Comparison of ENCODE assay signal across 20 cellular contexts in genomic region chr10:28710227-28710889, GRCh38.
"Had no signal": no experiment of that assay in that cellular context is flagged by ENCODE, and none has a peak within 500 bp of the region (broad histone marks: within the 10 kb centered on the region; RNA-seq: fewer than 3 reads in every experiment).

No MANE protein-coding gene starts in this region.

- ATAC-seq: activated T-cell treated with anti-CD3 and anti-CD28 coated beads, Interleukin-2, amount 50 U/mL, for 72 hours; left lobe of liver; natural killer cell; stimulated activated naive CD8-positive, alpha-beta T cell treated with anti-CD3 and anti-CD28 coated beads, Interleukin-15, amount 100 ng/mL, for 72 hours had no signal

- H3K36me3 ChIP-seq: esophagus muscularis mucosa, suprapubic skin, upper lobe of left lung, WERI-Rb-1 had no signal

- H3K27ac Mint-ChIP-seq: activated naive CD4-positive, alpha-beta T cell treated with anti-CD3 and anti-CD28 coated beads, Interleukin-2, amount 50 U/mL, for 24 hours; activated T-cell treated with anti-CD3 and anti-CD28 coated beads, Interleukin-2, amount 50 U/mL, for 72 hours; natural killer cell; stimulated activated naive CD8-positive, alpha-beta T cell treated with anti-CD3 and anti-CD28 coated beads, Interleukin-15, amount 100 ng/mL, for 72 hours; T-helper 1 cell treated with Interleukin-12 subunit alpha and Interleukin-12 subunit beta and Interleukin-4 antibody, amounts not matched to agents 30 μg/mL and 1 μg/mL, for 36 hours had no signal

- H3K36me3 Mint-ChIP-seq: activated naive CD4-positive, alpha-beta T cell treated with anti-CD3 and anti-CD28 coated beads, Interleukin-2, amount 50 U/mL, for 24 hours; natural killer cell had no signal

- H3K4me3 ChIP-seq: esophagus muscularis mucosa, skin epidermis, suprapubic skin, upper lobe of left lung had no signal

- H3K9me3 ChIP-seq: esophagus muscularis mucosa, suprapubic skin, upper lobe of left lung had no signal

- H3K9me3 Mint-ChIP-seq: activated naive CD4-positive, alpha-beta T cell treated with anti-CD3 and anti-CD28 coated beads, Interleukin-2, amount 50 U/mL, for 24 hours; activated T-cell treated with anti-CD3 and anti-CD28 coated beads, Interleukin-2, amount 50 U/mL, for 72 hours; natural killer cell; stimulated activated naive CD8-positive, alpha-beta T cell treated with anti-CD3 and anti-CD28 coated beads, Interleukin-15, amount 100 ng/mL, for 72 hours; T-helper 1 cell treated with Interleukin-12 subunit alpha and Interleukin-12 subunit beta and Interleukin-4 antibody, amounts not matched to agents 30 μg/mL and 1 μg/mL, for 36 hours had no signal

- H3K27ac ChIP-seq: skin epidermis, suprapubic skin, WERI-Rb-1 had no signal

- H3K4me1 Mint-ChIP-seq: activated naive CD4-positive, alpha-beta T cell treated with anti-CD3 and anti-CD28 coated beads, Interleukin-2, amount 50 U/mL, for 24 hours; natural killer cell; stimulated activated naive CD8-positive, alpha-beta T cell treated with anti-CD3 and anti-CD28 coated beads, Interleukin-15, amount 100 ng/mL, for 72 hours had no signal

- H3K4me1 ChIP-seq: suprapubic skin, upper lobe of left lung had no signal

- H3K27me3 ChIP-seq: esophagus muscularis mucosa, upper lobe of left lung had no signal

- H3K4me3 Mint-ChIP-seq: activated naive CD4-positive, alpha-beta T cell treated with anti-CD3 and anti-CD28 coated beads, Interleukin-2, amount 50 U/mL, for 24 hours; activated T-cell treated with anti-CD3 and anti-CD28 coated beads, Interleukin-2, amount 50 U/mL, for 72 hours; natural killer cell; stimulated activated naive CD8-positive, alpha-beta T cell treated with anti-CD3 and anti-CD28 coated beads, Interleukin-15, amount 100 ng/mL, for 72 hours; T-helper 1 cell treated with Interleukin-12 subunit alpha and Interleukin-12 subunit beta and Interleukin-4 antibody, amounts not matched to agents 30 μg/mL and 1 μg/mL, for 36 hours had no signal

- DNase-seq: activated CD4-positive, alpha-beta T cell treated with anti-CD3 and anti-CD28 coated beads for 1 hour; activated CD8-positive, alpha-beta memory T cell treated with anti-CD3 and anti-CD28 coated beads for 24 hours; activated effector memory CD4-positive, alpha-beta T cell treated with anti-CD3 and anti-CD28 coated beads, Interleukin-2, amount 50 U/mL, for 16 hours; activated T-cell treated with anti-CD3 and anti-CD28 coated beads, Interleukin-2, amount 50 U/mL, for 72 hours; dermis blood vessel endothelial cell; effector memory CD4-positive, alpha-beta T cell; hippocampal formation; islet precursor cell; mesendoderm; natural killer cell; stimulated activated CD4-positive, alpha-beta T cell treated with anti-CD3 and anti-CD28 coated beads, Interleukin-2, amount 100 ng/mL, for 48 hours; stimulated activated naive CD8-positive, alpha-beta T cell treated with anti-CD3 and anti-CD28 coated beads, Interleukin-15, amount 100 ng/mL, for 72 hours; upper lobe of left lung; WERI-Rb-1 had no signal
